Comparison of ENCODE assay signal across 21 cellular contexts in the genomic region with DNA sequence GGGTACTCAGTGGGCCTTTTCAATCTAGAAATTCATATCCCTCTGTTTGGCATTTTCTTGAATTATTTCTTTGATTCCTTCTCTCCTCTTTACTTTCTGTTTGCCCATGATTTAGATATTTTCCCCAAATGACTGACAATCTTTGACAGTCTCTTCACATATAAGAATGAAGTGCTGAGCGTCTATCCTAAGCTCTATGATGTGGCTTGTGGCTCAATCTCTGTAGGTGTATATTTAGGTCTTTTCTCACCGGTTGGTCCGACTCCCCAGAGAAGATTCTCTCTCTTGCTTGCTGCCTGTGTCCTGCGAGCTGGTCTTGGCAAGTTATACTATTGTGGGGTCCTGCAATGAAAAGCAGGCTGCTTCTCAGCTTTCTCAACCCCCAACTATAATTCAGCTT. TPM values are rescaled to one million over a fixed set of nuclear protein-coding genes. Genes with fewer than 3 reads are reported as not detected.
DNase-seq lines count a peak whose midpoint lies in the region; ATAC-seq and TF ChIP-seq lines count a peak whose summit lies in the region.
"Had no signal": no experiment of that assay in that cellular context is flagged by ENCODE, and none has a peak within 500 bp of the region (broad histone marks: within the 10 kb centered on the region; RNA-seq: fewer than 3 reads in every experiment).

No MANE protein-coding gene starts in this region.

- H3K9ac ChIP-seq in BLaER1 (no peak overlapping the region), Loucy (ENCODE audit: low read depth, low read length, poor library complexity, severe bottlenecking) (no peak overlapping the region)

- H4K20me1 ChIP-seq in BLaER1 (no peaks in the 10 kb centered on the region), Loucy (ENCODE audit: insufficient read depth, low read length, poor library complexity, severe bottlenecking) (no peaks in the 10 kb centered on the region), osteoblast (ENCODE audit: insufficient read depth, low read length) (no peaks in the 10 kb centered on the region)

- no peaks in the 10 kb centered on the region for H3K9me3 ChIP-seq in BLaER1
- H3K9me3 ChIP-seq in Loucy (ENCODE audit: insufficient read depth, low read depth, low read length), result no peaks in the 10 kb centered on the region
- H3K9me3 ChIP-seq in osteoblast (ENCODE audit: low read depth, low read length), result no peaks in the 10 kb centered on the region
- no peaks in the 10 kb centered on the region for H3K9me3 ChIP-seq in left lung
- H3K9me3 ChIP-seq: A549, HAP-1 had no signal

- TF ChIP-seq CTCF in Loucy (conservative IDR thresholded peaks at IDR 0.05; ENCODE audit: low read length), result no peak
- no peak for TF ChIP-seq CTCF in osteoblast (IDR thresholded peaks at IDR 0.05; ENCODE audit: extremely low read depth, low read depth, low read length)
- TF ChIP-seq CTCF in left lung (IDR thresholded peaks at IDR 0.05), result no peak

- 0 out of 2 replicates have a peak overlapping the region, but pooled peaks have one; percentile 20 for H2AFZ ChIP-seq in Loucy (ENCODE audit: low read length)
- H2AFZ ChIP-seq in osteoblast (ENCODE audit: low read length), result no peak overlapping the region

- no peaks in the 10 kb centered on the region for H3K9me2 ChIP-seq in Loucy (replicated peaks; ENCODE audit: low read depth, low read length)

- H3K27me3 Mint-ChIP-seq in natural killer cell treated with Interleukin-12 subunit alpha and Interleukin-12 subunit beta and Interleukin-15 and Interleukin-18, amount 100 ng/mL, for 72 hours, result peaks cover 7 to 22% of the 10 kb centered on the region in 2 donors
- H3K27me3 Mint-ChIP-seq: CD4-positive, alpha-beta T cell had no signal

- intact Hi-C loops in left lung (cut with DNase I), result no loop called here

- H3K4me3 Mint-ChIP-seq in natural killer cell treated with Interleukin-12 subunit alpha and Interleukin-12 subunit beta and Interleukin-15 and Interleukin-18, amount 100 ng/mL, for 72 hours, result no peak overlapping the region
- H3K4me3 Mint-ChIP-seq: CD14-positive monocyte; CD4-positive, alpha-beta T cell; CD8-positive, alpha-beta memory T cell; HFFc6 had no signal

- no peak overlapping the region for H3K27ac ChIP-seq in BLaER1
- H3K27ac ChIP-seq in osteoblast (ENCODE audit: low read depth, low read length), result no peak overlapping the region
- no peak overlapping the region for H3K27ac ChIP-seq in left lung
- H3K27ac ChIP-seq: A549 had no signal

- H3K4me1 ChIP-seq in BLaER1 (peaks cover 12% of the 10 kb centered on the region), Loucy (ENCODE audit: insufficient read depth, low read length, poor library complexity, severe bottlenecking) (no peaks in the 10 kb centered on the region), osteoblast (ENCODE audit: insufficient read depth, low read length) (no peaks in the 10 kb centered on the region), left lung (no peaks in the 10 kb centered on the region)
- H3K4me1 ChIP-seq: A549, HAP-1 had no signal

- ATAC-seq in HG02610 (IDR thresholded peaks at IDR 0.05; ENCODE audit: unreplicated experiment) (peak; percentile 46), left lung (no peak), GM21390 (IDR thresholded peaks at IDR 0.05; ENCODE audit: unreplicated experiment) (no peak)
- ATAC-seq in natural killer cell treated with Interleukin-12 subunit alpha and Interleukin-12 subunit beta and Interleukin-15 and Interleukin-18, amount 100 ng/mL, for 72 hours, result no peak
- ATAC-seq: A549 had no signal

- H3K36me3 ChIP-seq in BLaER1 (no peaks in the 10 kb centered on the region), Loucy (ENCODE audit: insufficient read depth, low read length) (no peaks in the 10 kb centered on the region), osteoblast (ENCODE audit: insufficient read depth, low read length) (no peaks in the 10 kb centered on the region), left lung (no peaks in the 10 kb centered on the region)
- H3K36me3 ChIP-seq: HAP-1 had no signal

- no peaks in the 10 kb centered on the region for H3K36me3 Mint-ChIP-seq in natural killer cell treated with Interleukin-12 subunit alpha and Interleukin-12 subunit beta and Interleukin-15 and Interleukin-18, amount 100 ng/mL, for 72 hours

- H3K27me3 ChIP-seq in BLaER1 (no peaks in the 10 kb centered on the region), Loucy (ENCODE audit: insufficient read depth, low read length, poor library complexity, severe bottlenecking) (no peaks in the 10 kb centered on the region), osteoblast (ENCODE audit: insufficient read depth, low read length) (no peaks in the 10 kb centered on the region), left lung (no peaks in the 10 kb centered on the region)

- H3K4me2 ChIP-seq in BLaER1 (peak overlapping the region; percentile 46), Loucy (ENCODE audit: low read depth, low read length, poor library complexity, severe bottlenecking) (no peak overlapping the region), osteoblast (ENCODE audit: insufficient read depth, low read length) (no peak overlapping the region)
- H3K4me2 ChIP-seq: A549 had no signal

- H3K79me2 ChIP-seq in Loucy (ENCODE audit: insufficient read depth, low read length) (no peaks in the 10 kb centered on the region), osteoblast (ENCODE audit: insufficient read depth, low read length) (no peaks in the 10 kb centered on the region)

- H3K27ac Mint-ChIP-seq in natural killer cell treated with Interleukin-12 subunit alpha and Interleukin-12 subunit beta and Interleukin-15 and Interleukin-18, amount 100 ng/mL, for 72 hours, result no peak overlapping the region
- H3K27ac Mint-ChIP-seq: CD4-positive, alpha-beta T cell; CD8-positive, alpha-beta memory T cell; HFFc6 had no signal

- H3K4me1 Mint-ChIP-seq in natural killer cell treated with Interleukin-12 subunit alpha and Interleukin-12 subunit beta and Interleukin-15 and Interleukin-18, amount 100 ng/mL, for 72 hours (ENCODE audit: low read depth in 2 of 2), result no peaks in the 10 kb centered on the region
- H3K4me1 Mint-ChIP-seq: CD14-positive monocyte had no signal

- H3F3A ChIP-seq in Loucy (ENCODE audit: low read depth), result no peaks in the 10 kb centered on the region

- peak; percentile 27 for DNase-seq in osteoblast (ENCODE audit: insufficient read length, low spot score, missing footprints)
- DNase-seq in natural killer cell treated with Interleukin-12 subunit alpha and Interleukin-12 subunit beta and Interleukin-15 and Interleukin-18, amount 100 ng/mL, for 72 hours (ENCODE audit: low spot score), result no peak
- DNase-seq in left lung, result no peak
- DNase-seq: 8988T; ACHN; AML-193; CD4-positive, alpha-beta T cell; CD8-positive, alpha-beta memory T cell; DMS 273 treated with DMSO at 0.1 percent for 48 hours; DMS79; GF-D8; GOT3; HFFc6 had no signal

- H3K9me3 Mint-ChIP-seq in natural killer cell treated with Interleukin-12 subunit alpha and Interleukin-12 subunit beta and Interleukin-15 and Interleukin-18, amount 100 ng/mL, for 72 hours, result no peaks in the 10 kb centered on the region
- H3K9me3 Mint-ChIP-seq: CD4-positive, alpha-beta T cell; CD8-positive, alpha-beta memory T cell; HFFc6 had no signal

- H3K4me3 ChIP-seq in BLaER1 (no peak overlapping the region), Loucy (ENCODE audit: low read length, poor library complexity, severe bottlenecking) (no peak overlapping the region), osteoblast (ENCODE audit: insufficient read depth, low read length) (no peak overlapping the region), left lung (no peak overlapping the region)
- H3K4me3 ChIP-seq: A549, HAP-1 had no signal

RNA-seq across cellular contexts. Expression of gene FLT3, which starts 29.0 kb away (rescaled TPM):
- total RNA-seq in osteoblast, result not detected in 2 replicates
- total RNA-seq in natural killer cell treated with Interleukin-12 subunit alpha and Interleukin-12 subunit beta and Interleukin-15 and Interleukin-18, amount 100 ng/mL, for 72 hours, result not detected
- 1 to 10 TPM in 1 of 2 donors, under 1 TPM in 1; 0.90 to 1.9 TPM for total RNA-seq in left lung
- total RNA-seq: G401, HFFc6 had no signal
